Comparison of ENCODE assay signal across 8 cellular contexts in genomic region chr3:152197451-152197850, GRCh38.
DNase-seq lines count a peak whose midpoint lies in the region; ATAC-seq and TF ChIP-seq lines count a peak whose summit lies in the region.

No MANE protein-coding gene starts in this region.

- no peak overlapping the region for H3K27ac Mint-ChIP-seq in WTC11
- no peak overlapping the region for H3K27ac Mint-ChIP-seq in progenitor cell of endocrine pancreas

- H3K9ac ChIP-seq in skeletal muscle tissue (ENCODE audit: low read depth in 1 of 3, low read length in 3 of 3), result peak overlapping the region in 2 of 3 donors; percentile 50 to 51

- no TSS peak for BruUV-seq in PC-9 (replicated peaks; lab: Mats Ljungman, UMichigan)

- H4K20me1 ChIP-seq in PC-9 (ENCODE audit: insufficient read depth), result no peaks in the 10 kb centered on the region

- DNase-seq in GM06990 (ENCODE audit: extremely low read depth, insufficient read length) (peak; percentile 41), NAMALWA (ENCODE audit: low spot score) (peak; percentile 54), coronary artery (ENCODE audit: low spot score) (no peak), PC-9 (no peak), WTC11 (ENCODE audit: low spot score) (no peak), superior temporal gyrus (ENCODE audit: extremely low spot score) (no peak), progenitor cell of endocrine pancreas (ENCODE audit: low spot score, unreplicated experiment) (no peak)

- H3K9me3 ChIP-seq in skeletal muscle tissue (ENCODE audit: control insufficient read depth in 3 of 3, low read length in 3 of 3), result no peaks in the 10 kb centered on the region
- H3K9me3 ChIP-seq in PC-9 (ENCODE audit: insufficient read depth, low read depth), result no peaks in the 10 kb centered on the region

- H3K27ac ChIP-seq in coronary artery (peak overlapping the region; percentile 74 to 88), skeletal muscle tissue (ENCODE audit: low read depth, low read length) (peak overlapping the region; percentile 86), PC-9 (no peak overlapping the region)

- no peaks in the 10 kb centered on the region for H3K27me3 ChIP-seq in GM06990 (replicated peaks; ENCODE audit: control insufficient read depth, insufficient read depth, low read length)
- H3K27me3 ChIP-seq in skeletal muscle tissue (ENCODE audit: control insufficient read depth in 3 of 3, insufficient read depth in 3 of 3, low read length in 3 of 3), result no peaks in the 10 kb centered on the region
- no peaks in the 10 kb centered on the region for H3K27me3 ChIP-seq in PC-9 (ENCODE audit: insufficient read depth, low read depth)

- TF ChIP-seq CTCF in GM06990 (IDR thresholded peaks at IDR 0.05; ENCODE audit: insufficient read depth, low read length, poor library complexity, severe bottlenecking) (no peak), coronary artery (IDR thresholded peaks at IDR 0.05) (no peak), PC-9 (conservative IDR thresholded peaks at IDR 0.05) (no peak), WTC11 (IDR thresholded peaks at IDR 0.05) (no peak), progenitor cell of endocrine pancreas (IDR thresholded peaks at IDR 0.05; ENCODE audit: unreplicated experiment) (no peak)

- H3K36me3 Mint-ChIP-seq in WTC11 (no peaks in the 10 kb centered on the region), progenitor cell of endocrine pancreas (ENCODE audit: insufficient read depth) (no peaks in the 10 kb centered on the region)

- intact Hi-C loops in PC-9 (cut with micrococcal nuclease; ENCODE audit: unreplicated experiment), result no loop called here

- H3K4me3 ChIP-seq in GM06990 (replicated peaks; ENCODE audit: low read depth, low read length) (peak overlapping the region; percentile 33; the same call in 1 of the 2 replicates), coronary artery (peak overlapping the region; percentile 35), skeletal muscle tissue (ENCODE audit: low read length in 3 of 3) (peak overlapping the region in 2 of 3 donors; percentile 24 to 40), PC-9 (no peak overlapping the region)

- H3K4me1 ChIP-seq in skeletal muscle tissue (ENCODE audit: control insufficient read depth in 3 of 3, insufficient read depth in 3 of 3, low read length in 3 of 3), result peaks cover 0 to 7% (median 5%) of the 10 kb centered on the region in 3 donors
- H3K4me1 ChIP-seq in PC-9 (replicated peaks; ENCODE audit: insufficient read depth), result no peaks in the 10 kb centered on the region

- H3K4me2 ChIP-seq in PC-9, result no peak overlapping the region

- POLR2A ChIA-PET in PC-9 (lab: Charles Lee; ENCODE audit: unreplicated experiment) (interaction anchor here (0.6 kb wide), 1 partner anchor 654 kb away, joined by 3 read pairs; no protein-coding TSS in a partner anchor), WTC11 (lab: Charles Lee) (no interaction called here)

- H3K36me3 ChIP-seq in GM06990 (ENCODE audit: control insufficient read depth, insufficient read depth, low read length) (no peaks in the 10 kb centered on the region), skeletal muscle tissue (ENCODE audit: control insufficient read depth in 3 of 3, insufficient read depth in 3 of 3, low read length in 3 of 3) (no peaks in the 10 kb centered on the region), PC-9 (ENCODE audit: low read depth) (no peaks in the 10 kb centered on the region)

- no peak for ATAC-seq in WTC11

- H3K79me2 ChIP-seq in PC-9 (ENCODE audit: low read depth), result no peaks in the 10 kb centered on the region

- H2AFZ ChIP-seq in PC-9, result no peak overlapping the region

- no peaks in the 10 kb centered on the region for H3K9me3 Mint-ChIP-seq in WTC11
- H3K9me3 Mint-ChIP-seq in progenitor cell of endocrine pancreas (ENCODE audit: low read depth), result no peaks in the 10 kb centered on the region

- no peaks in the 10 kb centered on the region for H3K9me2 ChIP-seq in PC-9 (ENCODE audit: insufficient read depth)

- CTCF ChIA-PET in PC-9 (lab: Charles Lee), result no interaction called here
- CTCF ChIA-PET in WTC11 (lab: Charles Lee), result no interaction called here

- H3F3A ChIP-seq in PC-9 (ENCODE audit: insufficient read depth, low read depth), result no peaks in the 10 kb centered on the region

- H3K27me3 Mint-ChIP-seq in WTC11 (ENCODE audit: low read depth) (no peaks in the 10 kb centered on the region), progenitor cell of endocrine pancreas (no peaks in the 10 kb centered on the region)

- H3K4me1 Mint-ChIP-seq in WTC11 (peaks cover 2% of the 10 kb centered on the region; the same call in 1 of the 2 replicates), progenitor cell of endocrine pancreas (ENCODE audit: low read depth) (peaks cover 17% of the 10 kb centered on the region)

- H3K4me3 Mint-ChIP-seq in WTC11 (no peak overlapping the region), progenitor cell of endocrine pancreas (ENCODE audit: low read depth) (no peak overlapping the region)

TF ChIP-seq in WTC11, 78 proteins besides CTCF, POLR2A, EP300 and RAD21:
- TF ChIP-seq EMX1 (CRISPR knock-in tag; IDR thresholded peaks at IDR 0.05) (no peak), ERG (CRISPR knock-in tag; IDR thresholded peaks at IDR 0.05) (no peak), ELF4 (CRISPR knock-in tag; IDR thresholded peaks at IDR 0.05; ENCODE audit: low read depth) (no peak), FOXK1 (CRISPR knock-in tag; IDR thresholded peaks at IDR 0.05) (no peak), JAZF1 (CRISPR knock-in tag; IDR thresholded peaks at IDR 0.05) (no peak), SMAD3 (CRISPR knock-in tag; IDR thresholded peaks at IDR 0.05; ENCODE audit: borderline replicate concordance) (no peak), ZNF317 (CRISPR knock-in tag; IDR thresholded peaks at IDR 0.05; ENCODE audit: borderline replicate concordance, low read depth) (no peak), ZNF416 (CRISPR knock-in tag; IDR thresholded peaks at IDR 0.05) (no peak), ATF1 (CRISPR knock-in tag; IDR thresholded peaks at IDR 0.05) (no peak), ARID4B (CRISPR knock-in tag; IDR thresholded peaks at IDR 0.05; ENCODE audit: borderline replicate concordance) (no peak), ZNF425 (CRISPR knock-in tag; conservative IDR thresholded peaks at IDR 0.05) (no peak), ESRRA (CRISPR knock-in tag; IDR thresholded peaks at IDR 0.05; ENCODE audit: borderline replicate concordance) (no peak), RELA (CRISPR knock-in tag; IDR thresholded peaks at IDR 0.05; ENCODE audit: borderline replicate concordance) (no peak)
TF ChIP-seq in WTC11: peak in this region for 0.

Comparison
In these comparisons a context has a peak if more than half of its experiments do, and no peak if none do; other contexts are left out.
1. DNase-seq: peak in GM06990 (single experiment) and NAMALWA (single experiment); none in coronary artery (single experiment), PC-9 (0 of 2), WTC11 (single experiment), superior temporal gyrus (single experiment) and progenitor cell of endocrine pancreas (single experiment).